Comparison of ENCODE assay signal across 7 cellular contexts in the genomic region with DNA sequence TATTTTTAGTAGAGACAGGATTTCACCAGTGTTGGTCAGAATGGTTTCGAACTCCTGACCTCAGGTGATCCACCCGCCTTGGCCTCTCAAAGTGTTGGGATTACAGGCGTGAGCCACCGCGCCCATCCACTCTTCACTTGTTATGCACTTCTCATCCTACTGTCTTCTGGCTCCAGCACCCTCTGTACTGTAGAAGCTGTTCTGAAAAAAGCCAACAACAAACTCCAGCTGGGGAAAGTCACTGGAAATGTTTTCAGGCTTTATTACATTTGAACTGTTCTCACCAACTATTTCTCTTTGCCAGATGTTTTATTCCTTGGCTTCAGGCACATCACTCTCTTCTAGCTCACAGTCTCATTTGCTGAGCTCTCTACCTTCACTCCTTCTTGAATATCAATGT.
"Had no signal": no experiment of that assay in that cellular context is flagged by ENCODE, and none has a peak within 500 bp of the region (broad histone marks: within the 10 kb centered on the region; RNA-seq: fewer than 3 reads in every experiment).

No MANE protein-coding gene starts in this region.

- DNase-seq: GM23248, GOT3, H7, HFFc6, IMR-90 had no signal

- H3K4me1 ChIP-seq: HAP-1 had no signal

- H3K9me3 ChIP-seq: HAP-1 had no signal

- H3K36me3 ChIP-seq: HAP-1 had no signal

- ATAC-seq: HCT116 had no signal

- H3K27ac ChIP-seq: GM23248 had no signal

- H3K27ac Mint-ChIP-seq: HFFc6 had no signal

- H3K4me3 ChIP-seq: GM23248, HAP-1 had no signal

- H3K4me3 Mint-ChIP-seq: HFFc6 had no signal

- H3K9ac ChIP-seq: GM23248 had no signal

- H2AFZ ChIP-seq: GM23248 had no signal

- H3K9me3 Mint-ChIP-seq: HFFc6 had no signal
